In genomic region chr21:46425566-46425965, GRCh38 we compare ENCODE assay signal across 14 cellular contexts. TPM values are rescaled to one million over a fixed set of nuclear protein-coding genes. Genes with fewer than 3 reads are reported as not detected.
DNase-seq lines count a peak whose midpoint lies in the region; ATAC-seq and TF ChIP-seq lines count a peak whose summit lies in the region.
"Had no signal": no experiment of that assay in that cellular context is flagged by ENCODE, and none has a peak within 500 bp of the region (broad histone marks: within the 10 kb centered on the region; RNA-seq: fewer than 3 reads in every experiment).

No MANE protein-coding gene starts in this region.

- no peak overlapping the region for H3K23ac ChIP-seq in H9 (ENCODE audit: insufficient read length, low read depth, low read length)

- no CpG with 5 or more reads among the region's 22 CpGs for WGBS in H9 (ENCODE audit: extremely low coverage, insufficient read length, low lambda C conversion rate)

- peaks cover 6 to 11% of the 10 kb centered on the region in 2 experiments; a peak in 3 of 4 replicates for H3K4me1 Mint-ChIP-seq in H9
- peaks cover 22% of the 10 kb centered on the region for H3K4me1 Mint-ChIP-seq in activated naive CD8-positive, alpha-beta T cell treated with anti-CD3 and anti-CD28 coated beads, Interleukin-2, amount 50 U/mL, for 24 hours

- no peaks in the 10 kb centered on the region for H3K4me1 ChIP-seq in H9 (ENCODE audit: insufficient read depth, low read length)
- H3K4me1 ChIP-seq: body of pancreas, left lung, tibial nerve had no signal

- no peak overlapping the region for H3K56ac ChIP-seq in H9 (ENCODE audit: insufficient read length, low read depth, low read length)

- H3K18ac ChIP-seq in H9 (ENCODE audit: insufficient read length, low read depth, low read length), result no peak overlapping the region

- no peak overlapping the region for H2AK5ac ChIP-seq in H9 (ENCODE audit: insufficient read length, low read length)

- H3K27me3 ChIP-seq in H9 (ENCODE audit: insufficient read depth, low read length), result no peaks in the 10 kb centered on the region
- H3K27me3 ChIP-seq: body of pancreas, left lung, tibial nerve had no signal

- H4K5ac ChIP-seq in H9 (ENCODE audit: insufficient read length, low read depth, low read length), result no peak overlapping the region

- H4K20me1 ChIP-seq in H9 (ENCODE audit: control insufficient read depth, insufficient read depth, insufficient read length), result no peaks in the 10 kb centered on the region

- no peak overlapping the region; the same call in 1 of the 2 replicates for H3K14ac ChIP-seq in H9 (ENCODE audit: insufficient read depth, low read length)

- ATAC-seq in activated naive CD8-positive, alpha-beta T cell treated with anti-CD3 and anti-CD28 coated beads, Interleukin-2, amount 50 U/mL, for 24 hours, result peak; percentile 72
- ATAC-seq in HG02852 (IDR thresholded peaks at IDR 0.05; ENCODE audit: unreplicated experiment) (no peak), GM19035 (IDR thresholded peaks at IDR 0.05; ENCODE audit: unreplicated experiment) (no peak)
- ATAC-seq: body of pancreas, left lung had no signal

- no peaks in the 10 kb centered on the region for H3K23me2 ChIP-seq in H9 (ENCODE audit: insufficient read length, low read depth, low read length, poor library complexity, severe bottlenecking)

- H3K9me3 ChIP-seq in H9 (ENCODE audit: control insufficient read depth, low read depth, low read length), result no peaks in the 10 kb centered on the region
- H3K9me3 ChIP-seq: body of pancreas, left lung, tibial nerve had no signal

- no peaks in the 10 kb centered on the region for H3K9me3 Mint-ChIP-seq in H9
- H3K9me3 Mint-ChIP-seq in activated naive CD8-positive, alpha-beta T cell treated with anti-CD3 and anti-CD28 coated beads, Interleukin-2, amount 50 U/mL, for 24 hours, result no peaks in the 10 kb centered on the region

- no peaks in the 10 kb centered on the region for H3K79me1 ChIP-seq in H9 (ENCODE audit: insufficient read depth, low read depth, low read length, poor library complexity, severe bottlenecking)

- peaks cover 6 to 43% (median 37%) of the 10 kb centered on the region in 3 experiments; a peak in 6 of 7 replicates for H3K36me3 Mint-ChIP-seq in H9 (ENCODE audit: insufficient read depth in 1 of 3, low read depth in 3 of 3)
- H3K36me3 Mint-ChIP-seq in activated naive CD8-positive, alpha-beta T cell treated with anti-CD3 and anti-CD28 coated beads, Interleukin-2, amount 50 U/mL, for 24 hours (ENCODE audit: low read depth), result peaks cover 15% of the 10 kb centered on the region

- H4K8ac ChIP-seq in H9 (replicated peaks; ENCODE audit: insufficient read length, low read depth, low read length), result no peak overlapping the region

- DNase-seq in H9 (no peak), SKM-1 (lab: John Stamatoyannopoulos, UW; ENCODE audit: unreplicated experiment) (no peak), GM19238 (ENCODE audit: insufficient read length, low spot score) (no peak)
- DNase-seq in activated CD4-positive, alpha-beta T cell treated with anti-CD3 and anti-CD28 coated beads, Interleukin-2, amount 50 U/mL, for 1 hour, result peak; percentile 34
- DNase-seq in activated naive CD8-positive, alpha-beta T cell treated with anti-CD3 and anti-CD28 coated beads, Interleukin-2, amount 50 U/mL, for 24 hours, result peak; percentile 74
- DNase-seq in stimulated activated CD8-positive, alpha-beta memory T cell treated with anti-CD3 and anti-CD28 coated beads, Interleukin-15, amount 100 ng/mL, for 1 hour (ENCODE audit: low read depth), result peak; percentile 38
- DNase-seq: body of pancreas, HCEC 1CT, left lung, NCI-H2171 treated with DMSO at 0.1 percent for 48 hours had no signal

- peak overlapping the region in 2 of 3 experiments; percentile 53 to 68; a peak in 1 of 7 replicates for H3K27ac Mint-ChIP-seq in H9
- peak overlapping the region; percentile 82 for H3K27ac Mint-ChIP-seq in activated naive CD8-positive, alpha-beta T cell treated with anti-CD3 and anti-CD28 coated beads, Interleukin-2, amount 50 U/mL, for 24 hours

- no peak overlapping the region for H2AFZ ChIP-seq in H9 (ENCODE audit: low read length)

- no peak overlapping the region for H3K4me3 Mint-ChIP-seq in H9
- H3K4me3 Mint-ChIP-seq in activated naive CD8-positive, alpha-beta T cell treated with anti-CD3 and anti-CD28 coated beads, Interleukin-2, amount 50 U/mL, for 24 hours, result peak overlapping the region; percentile 60

- H3K9ac ChIP-seq in H9 (ENCODE audit: extremely low read depth, insufficient read length, low read length), result no peak overlapping the region

- H4K91ac ChIP-seq in H9 (ENCODE audit: insufficient read length, low read depth, low read length), result no peak overlapping the region

- no peak overlapping the region for H3T11ph ChIP-seq in H9 (ENCODE audit: low read length)

- H2BK5ac ChIP-seq in H9 (ENCODE audit: insufficient read length, low read length), result no peak overlapping the region

- H3K27ac ChIP-seq in H9 (ENCODE audit: insufficient read length, low read depth, low read length), result no peak overlapping the region
- H3K27ac ChIP-seq: body of pancreas, C4-2B had no signal

- H2BK120ac ChIP-seq in H9 (ENCODE audit: low read depth, low read length, poor library complexity, severe bottlenecking), result no peak overlapping the region

- H2BK20ac ChIP-seq in H9 (ENCODE audit: low read depth, low read length, poor library complexity, severe bottlenecking), result no peak overlapping the region

- H3K27me3 Mint-ChIP-seq in H9 (ENCODE audit: low read depth), result no peaks in the 10 kb centered on the region; the same call in 1 of the 2 replicates
- no peaks in the 10 kb centered on the region for H3K27me3 Mint-ChIP-seq in activated naive CD8-positive, alpha-beta T cell treated with anti-CD3 and anti-CD28 coated beads, Interleukin-2, amount 50 U/mL, for 24 hours

- no peak overlapping the region for H3K4me2 ChIP-seq in H9 (ENCODE audit: insufficient read depth, insufficient read length, low read length)

- no peak overlapping the region for H3K4ac ChIP-seq in H9 (ENCODE audit: low read depth, low read length)

- no peak for TF ChIP-seq CTCF in H9 (conservative IDR thresholded peaks at IDR 0.05)

- H2BK15ac ChIP-seq in H9 (ENCODE audit: low read depth, low read length), result no peak overlapping the region

- no peaks in the 10 kb centered on the region for H3K79me2 ChIP-seq in H9 (ENCODE audit: insufficient read depth, low read length)

- no peak overlapping the region for H2BK12ac ChIP-seq in H9 (ENCODE audit: insufficient read length, low read depth, low read length)

RNA-seq across cellular contexts. Expression of gene DIP2A, which starts 33.1 kb away (rescaled TPM):
- total RNA-seq in H9 (2021), result 23.0 and 25.2 TPM in 2 replicates

Comparison
In these comparisons a context has a peak if more than half of its experiments do, and no peak if none do; other contexts are left out.
1. DNase-seq: peak in activated CD4-positive, alpha-beta T cell treated with anti-CD3 and anti-CD28 coated beads, Interleukin-2, amount 50 U/mL, for 1 hour (single experiment), activated naive CD8-positive, alpha-beta T cell treated with anti-CD3 and anti-CD28 coated beads, Interleukin-2, amount 50 U/mL, for 24 hours (single experiment) and stimulated activated CD8-positive, alpha-beta memory T cell treated with anti-CD3 and anti-CD28 coated beads, Interleukin-15, amount 100 ng/mL, for 1 hour (single experiment); none in H9 (single experiment), SKM-1 (single experiment) and GM19238 (single experiment).